Comparison of ENCODE assay signal across 26 cellular contexts in genomic region chr18:58572680-58573079, GRCh38. TPM values are rescaled to one million over a fixed set of nuclear protein-coding genes. Genes with fewer than 3 reads are reported as not detected.
A peak's percentile ranks its signal among the peaks of the same experiment; 100 is the strongest.
DNase-seq lines count a peak whose midpoint lies in the region; ATAC-seq, FAIRE-seq and TF ChIP-seq lines count a peak whose summit lies in the region.
"Had no signal": no experiment of that assay in that cellular context is flagged by ENCODE, and none has a peak within 500 bp of the region (broad histone marks: within the 10 kb centered on the region; RNA-seq: fewer than 3 reads in every experiment).

No MANE protein-coding gene starts in this region.

- 81% methylated on average over 4 of the region's 4 CpGs for WGBS in GM12878 (ENCODE audit: insufficient coverage, insufficient replicate concordance, low lambda C conversion rate, missing lambda C conversion rate)
- 63 to 66% methylated on average over 4 of the region's 4 CpGs for WGBS in esophagus squamous epithelium, 2 donors
- WGBS in suprapubic skin, result 68% methylated on average over 4 of the region's 4 CpGs

- RAD21 ChIA-PET in GM12878 (lab: Charles Lee; ENCODE audit: unreplicated experiment), result interaction anchor here (1.0 kb wide), 1 partner anchor 78 kb away, joined by 3 read pairs; no protein-coding TSS in a partner anchor

- H3K4me1 ChIP-seq in GM12878 (ENCODE audit: control insufficient read depth, insufficient read depth, low read length) (peaks cover 6% of the 10 kb centered on the region), gastrocnemius medialis (peaks cover 43 to 50% of the 10 kb centered on the region in 2 donors), esophagus squamous epithelium (peaks cover 0 to 2% (median 0%) of the 10 kb centered on the region in 3 donors), suprapubic skin (peaks cover 8% of the 10 kb centered on the region)
- H3K4me1 ChIP-seq: ascending aorta had no signal

- H3K9me3 ChIP-seq in AG04450 (ENCODE audit: control insufficient read depth, insufficient read depth, low read length) (peaks cover 11% of the 10 kb centered on the region), GM12878 (replicated peaks; ENCODE audit: control insufficient read depth, insufficient read depth, low read length) (peaks cover 6% of the 10 kb centered on the region; the same call in 2 of the 3 replicates), gastrocnemius medialis (no peaks in the 10 kb centered on the region), esophagus squamous epithelium (no peaks in the 10 kb centered on the region), suprapubic skin (no peaks in the 10 kb centered on the region)
- H3K9me3 ChIP-seq: ascending aorta had no signal

- POLR2A ChIA-PET in AG04450 (lab: Yijun Ruan, JAX), result no interaction called here
- POLR2A ChIA-PET in GM12878 (lab: Charles Lee), result interaction anchor here (1.5 kb wide), 1 partner anchor 10 kb away, joined by 5 read pairs; no protein-coding TSS in a partner anchor

- peak overlapping the region; percentile 86 for H3K27ac Mint-ChIP-seq in HFFc6
- H3K27ac Mint-ChIP-seq: activated CD4-positive, alpha-beta T cell treated with anti-CD3 and anti-CD28 coated beads, Interleukin-2, amount 10 ng/mL, durations not matched to agents 24 days and 14 days; CD14-positive monocyte; naive thymus-derived CD8-positive, alpha-beta T cell; type B pancreatic cell had no signal

- H2AFZ ChIP-seq in GM12878 (ENCODE audit: control insufficient read depth, low read depth, low read length), result no peak overlapping the region; the same call in 1 of the 2 replicates

- H3K4me3 ChIP-seq in AG04450 (ENCODE audit: low read depth, low read length) (no peak overlapping the region; the same call in 1 of the 2 replicates), GM12878 (no peak overlapping the region), gastrocnemius medialis (no peak overlapping the region), esophagus squamous epithelium (no peak overlapping the region), suprapubic skin (no peak overlapping the region)
- H3K4me3 ChIP-seq: ascending aorta had no signal

- H4K20me1 ChIP-seq in GM12878 (ENCODE audit: control insufficient read depth, insufficient read depth), result no peaks in the 10 kb centered on the region

- no peak for TF ChIP-seq RAD21 in GM12878 (IDR thresholded peaks at IDR 0.05; ENCODE audit: insufficient read depth, low read depth, low read length)

- peaks cover 42% of the 10 kb centered on the region for H3K36me3 Mint-ChIP-seq in HFFc6 (ENCODE audit: low read depth)
- H3K36me3 Mint-ChIP-seq: CD14-positive monocyte; naive thymus-derived CD8-positive, alpha-beta T cell; type B pancreatic cell had no signal

- peaks cover 80% of the 10 kb centered on the region for H3K4me1 Mint-ChIP-seq in HFFc6 (ENCODE audit: low read depth)
- H3K4me1 Mint-ChIP-seq: CD14-positive monocyte; central memory CD8-positive, alpha-beta T cell had no signal

- TF ChIP-seq EP300 in GM12878 (IDR thresholded peaks at IDR 0.05; ENCODE audit: borderline replicate concordance in 1 of 2, control insufficient read depth in 1 of 2, low read depth in 2 of 2, low read length in 2 of 2), result no peak
- TF ChIP-seq EP300 in suprapubic skin (IDR thresholded peaks at IDR 0.05), result no peak

- SMC1A ChIA-PET in GM12878 (lab: Charles Lee; ENCODE audit: uncharacterized antibody, unreplicated experiment), result interaction anchor here (22.1 kb wide), 1 partner anchor 33 kb away, joined by 578 read pairs; no protein-coding TSS in a partner anchor

- no peak overlapping the region for H3K4me2 ChIP-seq in GM12878 (ENCODE audit: control insufficient read depth, insufficient read depth)

- H3K4me3 Mint-ChIP-seq in HFFc6, result peak overlapping the region; percentile 75
- H3K4me3 Mint-ChIP-seq: activated CD4-positive, alpha-beta T cell treated with anti-CD3 and anti-CD28 coated beads, Interleukin-2, amount 10 ng/mL, durations not matched to agents 24 days and 14 days; CD14-positive monocyte; central memory CD8-positive, alpha-beta T cell; naive thymus-derived CD8-positive, alpha-beta T cell; type B pancreatic cell had no signal

- ATAC-seq in GM12878 (peak; percentile 60), gastrocnemius medialis (no peak)
- ATAC-seq: naive thymus-derived CD8-positive, alpha-beta T cell had no signal

- TF ChIP-seq CTCF in AG04450 (IDR thresholded peaks at IDR 0.05; ENCODE audit: low read depth, low read length) (no peak), HFFc6 (IDR thresholded peaks at IDR 0.05) (no peak), GM12878 (IDR thresholded peaks at IDR 0.05 in 2 of 3, conservative IDR thresholded peaks at IDR 0.05 in 1 of 3; ENCODE audit: control insufficient read depth in 2 of 3, extremely low read depth in 1 of 3, insufficient read depth in 1 of 3, low read depth in 3 of 3, low read length in 3 of 3) (no peak), gastrocnemius medialis (IDR thresholded peaks at IDR 0.05 in 4 of 5, conservative IDR thresholded peaks at IDR 0.05 in 1 of 5) (no peak), esophagus squamous epithelium (IDR thresholded peaks at IDR 0.05) (no peak), suprapubic skin (IDR thresholded peaks at IDR 0.05) (no peak)

- intact Hi-C loops in GM12878 (cut with micrococcal nuclease; ENCODE audit: unreplicated experiment), result loop anchor here (5.0 kb wide), 1 partner anchor 35 kb away; no protein-coding TSS in a partner anchor
- intact Hi-C loops in gastrocnemius medialis (cut with DNase I; ENCODE audit: low total_unique reads), result no loop called here
- intact Hi-C loops in esophagus squamous epithelium (cut with DNase I), result no loop called here

- no peak for DNase-seq in AG04450 (ENCODE audit: low read depth, low spot score)
- DNase-seq in HFFc6, result no peak
- DNase-seq in GM12878 (ENCODE audit: low read depth, low spot score), result no peak
- DNase-seq in gastrocnemius medialis, result no peak
- DNase-seq in NCI-H2227 treated with DMSO at 0.1 percent for 48 hours (lab: John Stamatoyannopoulos, UW), result no peak
- no peak for DNase-seq in esophagus squamous epithelium (lab: John Stamatoyannopoulos, UW)
- DNase-seq in suprapubic skin (ENCODE audit: low spot score in 2 of 2), result no peak
- DNase-seq: activated CD4-positive, alpha-beta T cell treated with anti-CD3 and anti-CD28 coated beads, Interleukin-2, amount 10 ng/mL, durations not matched to agents 24 days and 14 days; activated naive CD4-positive, alpha-beta T cell treated with anti-CD3 and anti-CD28 coated beads, Interleukin-2, amount 50 U/mL, for 16 hours; activated T-cell treated with anti-CD3 and anti-CD28 coated beads, Interleukin-2, amount 50 U/mL, for 48 hours; Calu3; glutamatergic neuron; naive thymus-derived CD8-positive, alpha-beta T cell; NCI-H1417; NCI-H2081; NCI-H345; NCI-H774; small intestine; stimulated activated CD4-positive, alpha-beta T cell treated with anti-CD3 and anti-CD28 coated beads, Interleukin-1b, Interleukin-23, amount 100 ng/mL, for 48 hours had no signal

- no peaks in the 10 kb centered on the region for H3K79me2 ChIP-seq in GM12878 (ENCODE audit: control insufficient read depth, insufficient read depth, low read length)

- H3K36me3 ChIP-seq in GM12878 (ENCODE audit: control insufficient read depth in 2 of 2, insufficient read depth in 2 of 2, low read length in 1 of 2) (no peaks in the 10 kb centered on the region), gastrocnemius medialis (no peaks in the 10 kb centered on the region), esophagus squamous epithelium (no peaks in the 10 kb centered on the region), suprapubic skin (no peaks in the 10 kb centered on the region)
- H3K36me3 ChIP-seq: ascending aorta had no signal

- BruUV-seq in GM12878 (replicated peaks; lab: Mats Ljungman, UMichigan), result no TSS peak

- TF ChIP-seq POLR2A in GM12878 (IDR thresholded peaks at IDR 0.05; ENCODE audit: low read depth, low read length), result no peak
- TF ChIP-seq POLR2A in gastrocnemius medialis (IDR thresholded peaks at IDR 0.05), result no peak
- no peak for TF ChIP-seq POLR2A in esophagus squamous epithelium (IDR thresholded peaks at IDR 0.05)
- no peak for TF ChIP-seq POLR2A in suprapubic skin (IDR thresholded peaks at IDR 0.05)

- H3K27ac ChIP-seq in AG04450 (ENCODE audit: low read depth, low read length) (peak overlapping the region; percentile 82), GM12878 (ENCODE audit: control insufficient read depth, insufficient read depth) (peak overlapping the region; percentile 36; the same call in 1 of the 2 replicates), gastrocnemius medialis (peak overlapping the region; percentile 14 to 42 (median 25)), esophagus squamous epithelium (no peak overlapping the region), suprapubic skin (no peak overlapping the region)
- H3K27ac ChIP-seq: ascending aorta, HL-60 had no signal

- H3K27me3 ChIP-seq in AG04450 (ENCODE audit: control insufficient read depth, insufficient read depth, low read length) (no peaks in the 10 kb centered on the region), GM12878 (replicated peaks in 1 of 2; ENCODE audit: control insufficient read depth in 2 of 2, insufficient read depth in 2 of 2, low read length in 1 of 2) (no peaks in the 10 kb centered on the region), gastrocnemius medialis (no peaks in the 10 kb centered on the region), esophagus squamous epithelium (no peaks in the 10 kb centered on the region), suprapubic skin (no peaks in the 10 kb centered on the region)
- H3K27me3 ChIP-seq: ascending aorta had no signal

- H3K27me3 Mint-ChIP-seq in HFFc6 (ENCODE audit: insufficient read depth), result peaks cover 2% of the 10 kb centered on the region; the same call in 1 of the 2 replicates
- H3K27me3 Mint-ChIP-seq: central memory CD8-positive, alpha-beta T cell; naive thymus-derived CD8-positive, alpha-beta T cell had no signal

- CTCF ChIA-PET in AG04450 (lab: Charles Lee) (no interaction called here), GM12878 (lab: Yijun Ruan, JAX) (interaction anchor here (0.6 kb wide), 1 partner anchor 211 kb away, joined by 3 read pairs; no protein-coding TSS in a partner anchor)

- no peak overlapping the region for H3K9ac ChIP-seq in GM12878 (ENCODE audit: control insufficient read depth, insufficient read depth, low read length)

- FAIRE-seq in GM12878 (lab: Jason Lieb, UNC), result peak; percentile 7
- FAIRE-seq: islet of Langerhans, small intestine had no signal

- in situ Hi-C loops in GM12878 (cut with MboI) (loop anchor here (25.0 kb wide), 1 partner anchor 1340 kb away; no protein-coding TSS in a partner anchor), gastrocnemius medialis (cut with MboI; ENCODE audit: low sequenced_read_pairs in 4 of 4) (no loop called here)

- no peaks in the 10 kb centered on the region for H3K9me3 Mint-ChIP-seq in HFFc6
- H3K9me3 Mint-ChIP-seq: central memory CD8-positive, alpha-beta T cell; naive thymus-derived CD8-positive, alpha-beta T cell; type B pancreatic cell had no signal

RNA-seq across cellular contexts. Expression of gene ALPK2, which starts 56.2 kb away (rescaled TPM):
- polyA plus RNA-seq in AG04450 (2011; rRNA removed), result 83.7 and 97.1 TPM in 2 replicates
- polyA minus RNA-seq in AG04450 (2011; rRNA and poly(A)+ RNA removed), result 115 and 140 TPM in 2 replicates
- total RNA-seq in HFFc6 (2021; fragmentation: NEBNext Ultra II Directional; extraction: Animal tissue kit (Norgen Biotek cat#: 25700)), result 10 to 100 TPM; 31.6 to 36.0 (median 35.1) TPM
- total RNA-seq in GM12878 (2013; cell fraction: nucleolus; rRNA removed), result 28.8 and 29.7 TPM in 2 replicates
- 4.5 and 5.8 TPM in 2 replicates for total RNA-seq in GM12878 (2014; rRNA removed)
- total RNA-seq in GM12878 (2014; rRNA removed; fragmentation: Illumina TruSeq; extraction: Trizol), result 8.1 and 8.5 TPM in 2 replicates
- total RNA-seq in GM12878 (2021), result 4.3 and 5.1 TPM in 2 replicates
- 2.5 TPM for polyA plus RNA-seq in GM12878 (2011; ENCODE audit: low read depth)
- polyA plus RNA-seq in GM12878 (2011; rRNA removed), result 27.4 and 36.5 TPM in 2 replicates
- polyA plus RNA-seq in GM12878 (2011; cell fraction: cytosol; rRNA removed), result 14.0 TPM in 2 replicates
- polyA plus RNA-seq in GM12878 (2011; cell fraction: nucleus; rRNA removed), result 68.7 and 99.5 TPM in 2 replicates
- 2.4 and 3.8 TPM in 2 replicates for polyA plus RNA-seq in GM12878 (2012)
- 4.8 and 4.9 TPM in 2 replicates for polyA plus RNA-seq in GM12878 (2014; fragmentation: Illumina TruSeq; extraction: Trizol)
- 1 to 10 TPM; 1.6 to 1.8 TPM for polyA plus RNA-seq in GM12878 (2014; fragmentation: Nextera tagmentation; extraction: Ambion mirVana)
- polyA plus RNA-seq in GM12878 (2014; rRNA removed), result 3.4 TPM in 2 replicates
- polyA plus RNA-seq in GM12878 (2016; fragmentation: Nextera tagmentation; extraction: Ambion mirVana), result 1 to 10 TPM; 5.1 to 6.0 TPM
- polyA minus RNA-seq in GM12878 (2011; rRNA and poly(A)+ RNA removed), result 53.4 and 56.6 TPM in 2 replicates
- polyA minus RNA-seq in GM12878 (2011; cell fraction: cytosol; rRNA and poly(A)+ RNA removed), result 10.0 and 12.4 TPM in 2 replicates
- polyA minus RNA-seq in GM12878 (2011; cell fraction: nucleus; rRNA and poly(A)+ RNA removed), result 96.9 and 97.0 TPM in 2 replicates
- total RNA-seq in gastrocnemius medialis, result 10 to 100 TPM; 46.6 to 81.5 (median 58.4) TPM
- under 1 TPM in 3 of 4 donors, not detected in 1; 0.13 to 0.94 (median 0.57) TPM for total RNA-seq in esophagus squamous epithelium
- under 1 TPM; 0.16 to 0.72 (median 0.22) TPM for total RNA-seq in suprapubic skin
- total RNA-seq: ascending aorta, Calu3, dermis microvascular lymphatic vessel endothelial cell had no signal
- polyA plus RNA-seq: naive thymus-derived CD8-positive, alpha-beta T cell had no signal

Comparison
In these comparisons a context has a peak if more than half of its experiments do, and no peak if none do; other contexts are left out.
1. H3K27ac ChIP-seq: peak in AG04450 (single experiment), GM12878 (single experiment) and gastrocnemius medialis (4 of 4); none in esophagus squamous epithelium (0 of 4) and suprapubic skin (single experiment).